ENCODE assay signal across 8 cellular contexts in genomic region chr7:43869898-43870240, GRCh38. TPM values are rescaled to one million over a fixed set of nuclear protein-coding genes. Genes with fewer than 3 reads are reported as not detected.
A peak's percentile ranks its signal among the peaks of the same experiment; 100 is the strongest.
DNase-seq lines count a peak whose midpoint lies in the region; ATAC-seq and TF ChIP-seq lines count a peak whose summit lies in the region.

No MANE protein-coding gene starts in this region.

- WGBS in ectodermal cell, 2 experiments, result 80 to 83% methylated on average over 12 of the region's 12 CpGs

- intact Hi-C loops in mucosa of descending colon (cut with DNase I, micrococcal nuclease), result no loop called here
- intact Hi-C loops in vagina (cut with DNase I), result no loop called here

- H3K27me3 ChIP-seq in GM06990 (replicated peaks; ENCODE audit: control insufficient read depth, insufficient read depth, low read length) (no peaks in the 10 kb centered on the region), RWPE2 (ENCODE audit: insufficient read depth, poor library complexity, severe bottlenecking) (no peaks in the 10 kb centered on the region), ectodermal cell (ENCODE audit: control insufficient read depth, insufficient read depth, low read length, poor library complexity, severe bottlenecking) (no peaks in the 10 kb centered on the region), vagina (no peaks in the 10 kb centered on the region)

- H3K4me3 ChIP-seq in GM06990 (replicated peaks; ENCODE audit: low read depth, low read length), result peak overlapping the region; percentile 92
- H3K4me3 ChIP-seq in RWPE2 (ENCODE audit: severe bottlenecking), result peak overlapping the region; percentile 47
- peak overlapping the region; percentile 78 for H3K4me3 ChIP-seq in ectodermal cell (ENCODE audit: insufficient read depth, low read depth, low read length)
- peak overlapping the region; percentile 57 for H3K4me3 ChIP-seq in mucosa of descending colon
- H3K4me3 ChIP-seq in vagina, result peak overlapping the region; percentile 88 to 93

- DNase-seq in GM06990 (ENCODE audit: extremely low read depth, insufficient read length), result no peak
- no peak for DNase-seq in RWPE2 (ENCODE audit: low spot score)
- peak in 1 of 3 donors; percentile 25 for DNase-seq in mucosa of descending colon
- DNase-seq in vagina (ENCODE audit: extremely low spot score in 2 of 2), result no peak
- DNase-seq in DMS 273 (lab: John Stamatoyannopoulos, UW; ENCODE audit: unreplicated experiment), result no peak

- peak; percentile 7 for ATAC-seq in HG02938 (IDR thresholded peaks at IDR 0.05; ENCODE audit: unreplicated experiment)
- peak; percentile 32; the same call in 2 of the 3 replicates for ATAC-seq in RWPE2 (ENCODE audit: low read depth)
- no peak for ATAC-seq in mucosa of descending colon
- no peak for ATAC-seq in HG03469 (IDR thresholded peaks at IDR 0.05; ENCODE audit: unreplicated experiment)

- H3K27ac ChIP-seq in RWPE2 (ENCODE audit: poor library complexity, severe bottlenecking), result peak overlapping the region; percentile 87
- H3K27ac ChIP-seq in ectodermal cell (ENCODE audit: insufficient read depth, low read depth, low read length, poor library complexity, severe bottlenecking), result no peak overlapping the region
- peak overlapping the region; percentile 98 for H3K27ac ChIP-seq in vagina

- TF ChIP-seq POLR2A in vagina (IDR thresholded peaks at IDR 0.05), result no peak

- H3K9me3 ChIP-seq in RWPE2 (ENCODE audit: severe bottlenecking) (no peaks in the 10 kb centered on the region), ectodermal cell (ENCODE audit: control insufficient read depth, low read length) (no peaks in the 10 kb centered on the region), mucosa of descending colon (no peaks in the 10 kb centered on the region), vagina (no peaks in the 10 kb centered on the region)

- H3K36me3 ChIP-seq in GM06990 (ENCODE audit: control insufficient read depth, insufficient read depth, low read length) (peaks cover 7% of the 10 kb centered on the region), RWPE2 (ENCODE audit: low read depth) (peaks cover 20% of the 10 kb centered on the region), ectodermal cell (ENCODE audit: control insufficient read depth, insufficient read depth, low read length) (no peaks in the 10 kb centered on the region), mucosa of descending colon (ENCODE audit: low read depth) (no peaks in the 10 kb centered on the region), vagina (peaks cover 0 to 12% of the 10 kb centered on the region in 2 donors)

- TF ChIP-seq CTCF in GM06990 (IDR thresholded peaks at IDR 0.05; ENCODE audit: insufficient read depth, low read length, poor library complexity, severe bottlenecking), result no peak
- TF ChIP-seq CTCF in RWPE2 (IDR thresholded peaks at IDR 0.05; ENCODE audit: poor library complexity, severe bottlenecking), result no peak
- no peak for TF ChIP-seq CTCF in mucosa of descending colon (IDR thresholded peaks at IDR 0.05)
- no peak for TF ChIP-seq CTCF in vagina (IDR thresholded peaks at IDR 0.05)

- H3K4me1 ChIP-seq in RWPE2 (ENCODE audit: insufficient read depth, poor library complexity, severe bottlenecking) (peaks cover 31% of the 10 kb centered on the region), ectodermal cell (ENCODE audit: control insufficient read depth, insufficient read depth, low read length) (peaks cover 14% of the 10 kb centered on the region), mucosa of descending colon (ENCODE audit: low read depth) (peaks cover 20% of the 10 kb centered on the region), vagina (peaks cover 55% of the 10 kb centered on the region)

RNA-seq across cellular contexts. Expression of gene MRPS24, which starts 0.6 kb away (rescaled TPM):
- polyA plus RNA-seq in ectodermal cell (2013, experiment 1 of 4), result 96.3 TPM
- 77.8 TPM for polyA plus RNA-seq in ectodermal cell (2013, experiment 2 of 4)
- 86.9 TPM for polyA plus RNA-seq in ectodermal cell (2013, experiment 3 of 4)
- polyA plus RNA-seq in ectodermal cell (2013, experiment 4 of 4), result 89.9 TPM
- 10 to 100 TPM; 86.4 to 93.1 (median 90.2) TPM for total RNA-seq in mucosa of descending colon
- 68.8 TPM for total RNA-seq in vagina

RNA-seq across cellular contexts. Expression of gene URGCP, which starts 36.5 kb away (rescaled TPM):
- polyA plus RNA-seq in ectodermal cell (2013, experiment 1 of 4), result 12.8 TPM
- polyA plus RNA-seq in ectodermal cell (2013, experiment 2 of 4), result 12.5 TPM
- polyA plus RNA-seq in ectodermal cell (2013, experiment 3 of 4), result 7.3 TPM
- 11.9 TPM for polyA plus RNA-seq in ectodermal cell (2013, experiment 4 of 4)
- total RNA-seq in mucosa of descending colon (10 to 100 TPM; 51.0 to 64.8 (median 60.4) TPM), vagina (21.1 TPM)

RNA-seq across cellular contexts. Expression of gene UBE2D4, which starts 56.4 kb away (rescaled TPM):
- 12.7 TPM for polyA plus RNA-seq in ectodermal cell (2013, experiment 1 of 4)
- polyA plus RNA-seq in ectodermal cell (2013, experiment 2 of 4), result 13.9 TPM
- 9.7 TPM for polyA plus RNA-seq in ectodermal cell (2013, experiment 3 of 4)
- polyA plus RNA-seq in ectodermal cell (2013, experiment 4 of 4), result 15.8 TPM
- 10 to 100 TPM; 11.5 to 20.7 (median 11.8) TPM for total RNA-seq in mucosa of descending colon
- 25.5 TPM for total RNA-seq in vagina

Comparison
In these comparisons a context has a peak if more than half of its experiments do, and no peak if none do; other contexts are left out.
1. ATAC-seq: peak in HG02938 (single experiment) and RWPE2 (single experiment); none in mucosa of descending colon (single experiment) and HG03469 (single experiment).
2. Peak in every context shown above with its lines, with median percentiles within 50 percentile points of each other: H3K4me3 ChIP-seq.